Comparison of ENCODE assay signal across 1 cellular context in the genomic region with DNA sequence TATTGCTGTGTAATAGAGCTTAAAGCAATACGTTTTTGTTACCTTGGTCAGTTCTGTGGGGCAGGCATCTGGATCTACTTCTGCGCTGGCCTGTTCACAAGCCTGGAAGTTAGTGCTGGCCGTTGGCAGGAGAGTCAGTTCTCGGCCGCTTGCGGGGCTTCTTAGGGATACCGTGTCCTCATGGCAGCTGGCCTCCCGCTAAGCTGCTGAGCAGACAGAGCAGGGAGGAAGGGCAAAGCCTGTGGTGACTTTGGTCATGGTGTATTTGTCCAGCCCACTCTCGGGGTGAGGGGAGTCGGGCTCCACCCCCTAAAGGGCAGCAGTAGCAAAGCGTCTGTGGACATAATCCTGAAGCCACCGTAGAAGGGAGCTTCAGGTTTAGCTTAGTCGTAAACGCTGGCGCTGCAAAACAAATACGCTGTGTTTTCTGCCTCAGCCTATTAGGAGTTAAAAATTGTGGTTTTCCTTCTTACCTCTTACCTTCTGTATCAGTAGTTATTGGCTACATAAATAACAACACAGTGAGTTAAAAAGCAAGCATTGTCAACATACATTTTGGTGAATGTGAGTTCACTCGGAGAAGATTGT.
A peak's percentile ranks its signal among the peaks of the same experiment; 100 is the strongest.
TF ChIP-seq lines count a peak whose summit lies in the region.

No MANE protein-coding gene starts in this region.

TF ChIP-seq in HepG2, 621 proteins besides CTCF, POLR2A, EP300 and RAD21 (continued from another document and continues in another):
- TF ChIP-seq HOXA3 (CRISPR knock-in tag; IDR thresholded peaks at IDR 0.05) = peak; percentile 76
- TF ChIP-seq TCF7 (IDR thresholded peaks at IDR 0.05; ENCODE audit: low read depth) = no peak
- TF ChIP-seq CREM (IDR thresholded peaks at IDR 0.05) = 0 out of 2 replicates have a peak, but pooled peaks have one; percentile 20
- TF ChIP-seq CREM (CRISPR knock-in tag; IDR thresholded peaks at IDR 0.05) = no peak
- peak; percentile 17; the same call in 1 of the 2 replicates for TF ChIP-seq RXRB (CRISPR knock-in tag; IDR thresholded peaks at IDR 0.05; ENCODE audit: borderline replicate concordance)
- TF ChIP-seq KDM5B (CRISPR knock-in tag; IDR thresholded peaks at IDR 0.05; ENCODE audit: borderline replicate concordance) = peak; percentile 38; the same call in 1 of the 2 replicates
- TF ChIP-seq, protein P1, sequence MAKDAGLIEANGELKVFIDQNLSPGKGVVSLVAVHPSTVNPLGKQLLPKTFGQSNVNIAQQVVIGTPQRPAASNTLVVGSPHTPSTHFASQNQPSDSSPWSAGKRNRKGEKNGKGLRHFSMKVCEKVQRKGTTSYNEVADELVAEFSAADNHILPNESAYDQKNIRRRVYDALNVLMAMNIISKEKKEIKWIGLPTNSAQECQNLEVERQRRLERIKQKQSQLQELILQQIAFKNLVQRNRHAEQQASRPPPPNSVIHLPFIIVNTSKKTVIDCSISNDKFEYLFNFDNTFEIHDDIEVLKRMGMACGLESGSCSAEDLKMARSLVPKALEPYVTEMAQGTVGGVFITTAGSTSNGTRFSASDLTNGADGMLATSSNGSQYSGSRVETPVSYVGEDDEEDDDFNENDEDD (CRISPR knock-in tag; IDR thresholded peaks at IDR 0.05; ENCODE audit: borderline replicate concordance) = no peak
- no peak for TF ChIP-seq MED8 (CRISPR knock-in tag; IDR thresholded peaks at IDR 0.05; ENCODE audit: insufficient replicate concordance)
- TF ChIP-seq ZNF264 (CRISPR knock-in tag; IDR thresholded peaks at IDR 0.05) = 0 out of 2 replicates have a peak, but pooled peaks have one; percentile 29
- peak; percentile 21; the same call in 1 of the 2 replicates for TF ChIP-seq TBX2 (CRISPR knock-in tag; IDR thresholded peaks at IDR 0.05; ENCODE audit: borderline replicate concordance)
- TF ChIP-seq SRSF9 (IDR thresholded peaks at IDR 0.05; ENCODE audit: borderline replicate concordance, insufficient read depth, low read depth, low read length, poor library complexity, severe bottlenecking) = no peak
- TF ChIP-seq, protein P2, sequence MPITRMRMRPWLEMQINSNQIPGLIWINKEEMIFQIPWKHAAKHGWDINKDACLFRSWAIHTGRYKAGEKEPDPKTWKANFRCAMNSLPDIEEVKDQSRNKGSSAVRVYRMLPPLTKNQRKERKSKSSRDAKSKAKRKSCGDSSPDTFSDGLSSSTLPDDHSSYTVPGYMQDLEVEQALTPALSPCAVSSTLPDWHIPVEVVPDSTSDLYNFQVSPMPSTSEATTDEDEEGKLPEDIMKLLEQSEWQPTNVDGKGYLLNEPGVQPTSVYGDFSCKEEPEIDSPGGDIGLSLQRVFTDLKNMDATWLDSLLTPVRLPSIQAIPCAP (CRISPR knock-in tag; IDR thresholded peaks at IDR 0.05; ENCODE audit: low read depth) = no peak
- no peak for TF ChIP-seq ZNF430 (CRISPR knock-in tag; IDR thresholded peaks at IDR 0.05)
- TF ChIP-seq MED13 (CRISPR knock-in tag; IDR thresholded peaks at IDR 0.05) = no peak
- TF ChIP-seq IKZF4 (CRISPR knock-in tag; IDR thresholded peaks at IDR 0.05; ENCODE audit: borderline replicate concordance, low read depth, not compliant biosample characterization) = no peak
- peak; percentile 50 for TF ChIP-seq ZNF7 (CRISPR knock-in tag; IDR thresholded peaks at IDR 0.05)
- TF ChIP-seq, protein P3, sequence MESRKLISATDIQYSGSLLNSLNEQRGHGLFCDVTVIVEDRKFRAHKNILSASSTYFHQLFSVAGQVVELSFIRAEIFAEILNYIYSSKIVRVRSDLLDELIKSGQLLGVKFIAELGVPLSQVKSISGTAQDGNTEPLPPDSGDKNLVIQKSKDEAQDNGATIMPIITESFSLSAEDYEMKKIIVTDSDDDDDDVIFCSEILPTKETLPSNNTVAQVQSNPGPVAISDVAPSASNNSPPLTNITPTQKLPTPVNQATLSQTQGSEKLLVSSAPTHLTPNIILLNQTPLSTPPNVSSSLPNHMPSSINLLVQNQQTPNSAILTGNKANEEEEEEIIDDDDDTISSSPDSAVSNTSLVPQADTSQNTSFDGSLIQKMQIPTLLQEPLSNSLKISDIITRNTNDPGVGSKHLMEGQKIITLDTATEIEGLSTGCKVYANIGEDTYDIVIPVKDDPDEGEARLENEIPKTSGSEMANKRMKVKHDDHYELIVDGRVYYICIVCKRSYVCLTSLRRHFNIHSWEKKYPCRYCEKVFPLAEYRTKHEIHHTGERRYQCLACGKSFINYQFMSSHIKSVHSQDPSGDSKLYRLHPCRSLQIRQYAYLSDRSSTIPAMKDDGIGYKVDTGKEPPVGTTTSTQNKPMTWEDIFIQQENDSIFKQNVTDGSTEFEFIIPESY (CRISPR knock-in tag; IDR thresholded peaks at IDR 0.05) = peak; percentile 96
- TF ChIP-seq GATAD1 (CRISPR knock-in tag; IDR thresholded peaks at IDR 0.05) = no peak
- TF ChIP-seq ZNF263 (CRISPR knock-in tag; IDR thresholded peaks at IDR 0.05) = peak; percentile 56; the same call in 1 of the 2 replicates
- TF ChIP-seq, protein P4, sequence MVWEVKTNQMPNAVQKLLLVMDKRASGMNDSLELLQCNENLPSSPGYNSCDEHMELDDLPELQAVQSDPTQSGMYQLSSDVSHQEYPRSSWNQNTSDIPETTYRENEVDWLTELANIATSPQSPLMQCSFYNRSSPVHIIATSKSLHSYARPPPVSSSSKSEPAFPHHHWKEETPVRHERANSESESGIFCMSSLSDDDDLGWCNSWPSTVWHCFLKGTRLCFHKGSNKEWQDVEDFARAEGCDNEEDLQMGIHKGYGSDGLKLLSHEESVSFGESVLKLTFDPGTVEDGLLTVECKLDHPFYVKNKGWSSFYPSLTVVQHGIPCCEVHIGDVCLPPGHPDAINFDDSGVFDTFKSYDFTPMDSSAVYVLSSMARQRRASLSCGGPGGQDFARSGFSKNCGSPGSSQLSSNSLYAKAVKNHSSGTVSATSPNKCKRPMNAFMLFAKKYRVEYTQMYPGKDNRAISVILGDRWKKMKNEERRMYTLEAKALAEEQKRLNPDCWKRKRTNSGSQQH (CRISPR knock-in tag; IDR thresholded peaks at IDR 0.05; ENCODE audit: low read depth) = no peak
- TF ChIP-seq, protein P5, sequence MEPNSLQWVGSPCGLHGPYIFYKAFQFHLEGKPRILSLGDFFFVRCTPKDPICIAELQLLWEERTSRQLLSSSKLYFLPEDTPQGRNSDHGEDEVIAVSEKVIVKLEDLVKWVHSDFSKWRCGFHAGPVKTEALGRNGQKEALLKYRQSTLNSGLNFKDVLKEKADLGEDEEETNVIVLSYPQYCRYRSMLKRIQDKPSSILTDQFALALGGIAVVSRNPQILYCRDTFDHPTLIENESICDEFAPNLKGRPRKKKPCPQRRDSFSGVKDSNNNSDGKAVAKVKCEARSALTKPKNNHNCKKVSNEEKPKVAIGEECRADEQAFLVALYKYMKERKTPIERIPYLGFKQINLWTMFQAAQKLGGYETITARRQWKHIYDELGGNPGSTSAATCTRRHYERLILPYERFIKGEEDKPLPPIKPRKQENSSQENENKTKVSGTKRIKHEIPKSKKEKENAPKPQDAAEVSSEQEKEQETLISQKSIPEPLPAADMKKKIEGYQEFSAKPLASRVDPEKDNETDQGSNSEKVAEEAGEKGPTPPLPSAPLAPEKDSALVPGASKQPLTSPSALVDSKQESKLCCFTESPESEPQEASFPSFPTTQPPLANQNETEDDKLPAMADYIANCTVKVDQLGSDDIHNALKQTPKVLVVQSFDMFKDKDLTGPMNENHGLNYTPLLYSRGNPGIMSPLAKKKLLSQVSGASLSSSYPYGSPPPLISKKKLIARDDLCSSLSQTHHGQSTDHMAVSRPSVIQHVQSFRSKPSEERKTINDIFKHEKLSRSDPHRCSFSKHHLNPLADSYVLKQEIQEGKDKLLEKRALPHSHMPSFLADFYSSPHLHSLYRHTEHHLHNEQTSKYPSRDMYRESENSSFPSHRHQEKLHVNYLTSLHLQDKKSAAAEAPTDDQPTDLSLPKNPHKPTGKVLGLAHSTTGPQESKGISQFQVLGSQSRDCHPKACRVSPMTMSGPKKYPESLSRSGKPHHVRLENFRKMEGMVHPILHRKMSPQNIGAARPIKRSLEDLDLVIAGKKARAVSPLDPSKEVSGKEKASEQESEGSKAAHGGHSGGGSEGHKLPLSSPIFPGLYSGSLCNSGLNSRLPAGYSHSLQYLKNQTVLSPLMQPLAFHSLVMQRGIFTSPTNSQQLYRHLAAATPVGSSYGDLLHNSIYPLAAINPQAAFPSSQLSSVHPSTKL (CRISPR knock-in tag; IDR thresholded peaks at IDR 0.05) = no peak
- TF ChIP-seq, protein P6, sequence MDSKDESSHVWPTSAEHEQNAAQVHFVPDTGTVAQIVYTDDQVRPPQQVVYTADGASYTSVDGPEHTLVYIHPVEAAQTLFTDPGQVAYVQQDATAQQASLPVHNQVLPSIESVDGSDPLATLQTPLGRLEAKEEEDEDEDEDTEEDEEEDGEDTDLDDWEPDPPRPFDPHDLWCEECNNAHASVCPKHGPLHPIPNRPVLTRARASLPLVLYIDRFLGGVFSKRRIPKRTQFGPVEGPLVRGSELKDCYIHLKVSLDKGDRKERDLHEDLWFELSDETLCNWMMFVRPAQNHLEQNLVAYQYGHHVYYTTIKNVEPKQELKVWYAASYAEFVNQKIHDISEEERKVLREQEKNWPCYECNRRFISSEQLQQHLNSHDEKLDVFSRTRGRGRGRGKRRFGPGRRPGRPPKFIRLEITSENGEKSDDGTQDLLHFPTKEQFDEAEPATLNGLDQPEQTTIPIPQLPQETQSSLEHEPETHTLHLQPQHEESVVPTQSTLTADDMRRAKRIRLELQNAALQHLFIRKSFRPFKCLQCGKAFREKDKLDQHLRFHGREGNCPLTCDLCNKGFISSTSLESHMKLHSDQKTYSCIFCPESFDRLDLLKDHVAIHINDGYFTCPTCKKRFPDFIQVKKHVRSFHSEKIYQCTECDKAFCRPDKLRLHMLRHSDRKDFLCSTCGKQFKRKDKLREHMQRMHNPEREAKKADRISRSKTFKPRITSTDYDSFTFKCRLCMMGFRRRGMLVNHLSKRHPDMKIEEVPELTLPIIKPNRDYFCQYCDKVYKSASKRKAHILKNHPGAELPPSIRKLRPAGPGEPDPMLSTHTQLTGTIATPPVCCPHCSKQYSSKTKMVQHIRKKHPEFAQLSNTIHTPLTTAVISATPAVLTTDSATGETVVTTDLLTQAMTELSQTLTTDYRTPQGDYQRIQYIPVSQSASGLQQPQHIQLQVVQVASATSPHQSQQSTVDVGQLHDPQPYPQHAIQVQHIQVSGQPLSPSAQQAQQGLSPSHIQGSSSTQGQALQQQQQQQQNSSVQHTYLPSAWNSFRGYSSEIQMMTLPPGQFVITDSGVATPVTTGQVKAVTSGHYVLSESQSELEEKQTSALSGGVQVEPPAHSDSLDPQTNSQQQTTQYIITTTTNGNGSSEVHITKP (CRISPR knock-in tag; IDR thresholded peaks at IDR 0.05; ENCODE audit: low read depth) = peak; percentile 51; the same call in 1 of the 2 replicates
- peak; percentile 64 for TF ChIP-seq ZNF331 (CRISPR knock-in tag; IDR thresholded peaks at IDR 0.05)
- no peak for TF ChIP-seq SNRNP70 (IDR thresholded peaks at IDR 0.05; ENCODE audit: low read depth, low read length)
- TF ChIP-seq ZNF557 (CRISPR knock-in tag; IDR thresholded peaks at IDR 0.05) = no peak
- TF ChIP-seq ZBTB20 (CRISPR knock-in tag; IDR thresholded peaks at IDR 0.05; ENCODE audit: borderline replicate concordance, low read depth) = no peak
- no peak for TF ChIP-seq MYNN (CRISPR knock-in tag; IDR thresholded peaks at IDR 0.05; ENCODE audit: low read depth)
- TF ChIP-seq, protein P7, sequence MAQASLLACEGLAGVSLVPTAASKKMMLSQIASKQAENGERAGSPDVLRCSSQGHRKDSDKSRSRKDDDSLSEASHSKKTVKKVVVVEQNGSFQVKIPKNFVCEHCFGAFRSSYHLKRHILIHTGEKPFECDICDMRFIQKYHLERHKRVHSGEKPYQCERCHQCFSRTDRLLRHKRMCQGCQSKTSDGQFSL (CRISPR knock-in tag; IDR thresholded peaks at IDR 0.05) = no peak
- 0 out of 2 replicates have a peak, but pooled peaks have one; percentile 23 for TF ChIP-seq RXRA (CRISPR knock-in tag; IDR thresholded peaks at IDR 0.05)
- peak; percentile 44; the same call in 1 of the 2 replicates for TF ChIP-seq GATAD2A (CRISPR knock-in tag; IDR thresholded peaks at IDR 0.05)
- no peak for TF ChIP-seq ZNF431 (CRISPR knock-in tag; IDR thresholded peaks at IDR 0.05; ENCODE audit: borderline replicate concordance, low read depth)
- TF ChIP-seq, protein P8, sequence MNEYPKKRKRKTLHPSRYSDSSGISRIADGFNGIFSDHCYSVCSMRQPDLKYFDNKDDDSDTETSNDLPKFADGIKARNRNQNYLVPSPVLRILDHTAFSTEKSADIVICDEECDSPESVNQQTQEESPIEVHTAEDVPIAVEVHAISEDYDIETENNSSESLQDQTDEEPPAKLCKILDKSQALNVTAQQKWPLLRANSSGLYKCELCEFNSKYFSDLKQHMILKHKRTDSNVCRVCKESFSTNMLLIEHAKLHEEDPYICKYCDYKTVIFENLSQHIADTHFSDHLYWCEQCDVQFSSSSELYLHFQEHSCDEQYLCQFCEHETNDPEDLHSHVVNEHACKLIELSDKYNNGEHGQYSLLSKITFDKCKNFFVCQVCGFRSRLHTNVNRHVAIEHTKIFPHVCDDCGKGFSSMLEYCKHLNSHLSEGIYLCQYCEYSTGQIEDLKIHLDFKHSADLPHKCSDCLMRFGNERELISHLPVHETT (CRISPR knock-in tag; conservative IDR thresholded peaks at IDR 0.05) = no peak
- no peak for TF ChIP-seq ZSCAN29 (CRISPR knock-in tag; conservative IDR thresholded peaks at IDR 0.05)
- no peak for TF ChIP-seq CENPT (CRISPR knock-in tag; IDR thresholded peaks at IDR 0.05; ENCODE audit: low read depth)
- peak; percentile 25; the same call in 1 of the 2 replicates for TF ChIP-seq ZBTB7B (CRISPR knock-in tag; IDR thresholded peaks at IDR 0.05)
- no peak for TF ChIP-seq KLF13 (CRISPR knock-in tag; IDR thresholded peaks at IDR 0.05)
- TF ChIP-seq MBD4 (IDR thresholded peaks at IDR 0.05; ENCODE audit: borderline replicate concordance, low read length) = no peak
- no peak for TF ChIP-seq BHLHE40 (IDR thresholded peaks at IDR 0.05; ENCODE audit: low read length)
- no peak for TF ChIP-seq ZFY (CRISPR knock-in tag; IDR thresholded peaks at IDR 0.05)
- TF ChIP-seq, protein P9, sequence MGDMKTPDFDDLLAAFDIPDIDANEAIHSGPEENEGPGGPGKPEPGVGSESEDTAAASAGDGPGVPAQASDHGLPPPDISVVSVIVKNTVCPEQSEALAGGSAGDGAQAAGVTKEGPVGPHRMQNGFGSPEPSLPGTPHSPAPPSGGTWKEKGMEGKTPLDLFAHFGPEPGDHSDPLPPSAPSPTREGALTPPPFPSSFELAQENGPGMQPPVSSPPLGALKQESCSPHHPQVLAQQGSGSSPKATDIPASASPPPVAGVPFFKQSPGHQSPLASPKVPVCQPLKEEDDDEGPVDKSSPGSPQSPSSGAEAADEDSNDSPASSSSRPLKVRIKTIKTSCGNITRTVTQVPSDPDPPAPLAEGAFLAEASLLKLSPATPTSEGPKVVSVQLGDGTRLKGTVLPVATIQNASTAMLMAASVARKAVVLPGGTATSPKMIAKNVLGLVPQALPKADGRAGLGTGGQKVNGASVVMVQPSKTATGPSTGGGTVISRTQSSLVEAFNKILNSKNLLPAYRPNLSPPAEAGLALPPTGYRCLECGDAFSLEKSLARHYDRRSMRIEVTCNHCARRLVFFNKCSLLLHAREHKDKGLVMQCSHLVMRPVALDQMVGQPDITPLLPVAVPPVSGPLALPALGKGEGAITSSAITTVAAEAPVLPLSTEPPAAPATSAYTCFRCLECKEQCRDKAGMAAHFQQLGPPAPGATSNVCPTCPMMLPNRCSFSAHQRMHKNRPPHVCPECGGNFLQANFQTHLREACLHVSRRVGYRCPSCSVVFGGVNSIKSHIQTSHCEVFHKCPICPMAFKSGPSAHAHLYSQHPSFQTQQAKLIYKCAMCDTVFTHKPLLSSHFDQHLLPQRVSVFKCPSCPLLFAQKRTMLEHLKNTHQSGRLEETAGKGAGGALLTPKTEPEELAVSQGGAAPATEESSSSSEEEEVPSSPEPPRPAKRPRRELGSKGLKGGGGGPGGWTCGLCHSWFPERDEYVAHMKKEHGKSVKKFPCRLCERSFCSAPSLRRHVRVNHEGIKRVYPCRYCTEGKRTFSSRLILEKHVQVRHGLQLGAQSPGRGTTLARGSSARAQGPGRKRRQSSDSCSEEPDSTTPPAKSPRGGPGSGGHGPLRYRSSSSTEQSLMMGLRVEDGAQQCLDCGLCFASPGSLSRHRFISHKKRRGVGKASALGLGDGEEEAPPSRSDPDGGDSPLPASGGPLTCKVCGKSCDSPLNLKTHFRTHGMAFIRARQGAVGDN (CRISPR knock-in tag; IDR thresholded peaks at IDR 0.05) = peak; percentile 75
